17 cellular contexts compared by ENCODE assay signal in the genomic region with DNA sequence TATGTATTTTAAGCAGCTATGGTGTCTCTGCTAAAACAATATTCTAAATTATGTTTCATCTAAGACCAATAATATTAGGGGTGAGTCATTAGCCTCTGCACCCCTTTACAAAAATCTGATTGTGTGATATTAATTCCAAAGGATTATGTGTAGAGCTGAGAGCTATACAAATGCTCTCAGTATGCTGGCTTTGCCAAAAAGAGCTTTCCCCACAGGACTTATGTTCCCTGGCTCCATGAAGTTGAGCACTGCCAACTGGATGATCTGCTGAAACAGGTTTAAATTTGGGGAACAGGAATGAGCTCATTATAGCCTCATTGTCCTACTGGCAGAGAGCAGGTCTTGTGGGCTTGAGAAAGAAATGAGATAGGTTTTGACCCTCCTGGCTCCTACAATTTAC.
"Had no signal": no experiment of that assay in that cellular context is flagged by ENCODE, and none has a peak within 500 bp of the region (broad histone marks: within the 10 kb centered on the region; RNA-seq: fewer than 3 reads in every experiment).

No MANE protein-coding gene starts in this region.

- H3K4me1 ChIP-seq: foreskin keratinocyte, gastroesophageal sphincter, heart right ventricle, left lung, lower lobe of right lung had no signal

- H3K9me3 ChIP-seq: gastroesophageal sphincter, heart right ventricle, left lung, lower lobe of right lung, mucosa of descending colon had no signal

- H3K27ac Mint-ChIP-seq: mesothelial cell of epicardium had no signal

- H3K36me3 ChIP-seq: gastroesophageal sphincter, heart right ventricle, left lung, lower lobe of right lung had no signal

- H3K36me3 Mint-ChIP-seq: mesothelial cell of epicardium had no signal

- H3K27ac ChIP-seq: coronary artery, dorsolateral prefrontal cortex, foreskin keratinocyte, gastroesophageal sphincter, heart right ventricle, left lung, lower lobe of right lung had no signal

- DNase-seq: cerebellar nuclear complex; dermis blood vessel endothelial cell; dorsolateral prefrontal cortex; effector CD4-positive, alpha-beta T cell; effector memory CD4-positive, alpha-beta T cell; foreskin keratinocyte; heart right ventricle; hippocampal formation; left cardiac atrium; left lung; left ventricle myocardium superior; lower lobe of right lung; mesenchymal stem cell; mucosa of descending colon had no signal

- H3K27me3 ChIP-seq: foreskin keratinocyte, gastroesophageal sphincter, heart right ventricle, left lung had no signal

- ATAC-seq: foreskin keratinocyte, gastroesophageal sphincter, heart right ventricle, left cardiac atrium, left lung, left ventricle myocardium superior, lower lobe of right lung, mucosa of descending colon had no signal

- H3K4me3 ChIP-seq: coronary artery, dorsolateral prefrontal cortex, gastroesophageal sphincter, heart right ventricle, left lung, lower lobe of right lung, mucosa of descending colon had no signal

- H3K4me1 Mint-ChIP-seq: mesothelial cell of epicardium had no signal

- H3K4me3 Mint-ChIP-seq: mesothelial cell of epicardium had no signal
